ENCODE assay signal across 21 cellular contexts in the genomic region with DNA sequence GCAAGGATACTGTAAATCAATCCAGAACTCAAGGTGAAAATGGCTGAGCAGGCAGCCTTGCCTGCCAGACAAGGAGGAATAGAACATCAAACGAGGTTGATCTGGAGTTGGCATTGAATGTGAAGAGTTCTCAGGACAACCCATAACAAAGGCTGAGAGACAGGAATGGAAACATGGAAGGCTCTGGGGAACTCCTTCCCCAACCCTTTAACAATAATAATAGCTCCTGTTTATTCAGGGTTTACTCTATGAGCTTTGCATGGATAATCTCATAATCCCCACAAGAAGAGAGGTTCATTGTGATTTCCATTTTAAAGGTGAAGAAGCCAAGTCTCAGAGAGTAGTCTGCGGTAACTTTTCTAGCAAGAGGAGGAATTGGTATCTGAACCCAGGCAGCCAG.
DNase-seq lines count a peak whose midpoint lies in the region; ATAC-seq, FAIRE-seq and TF ChIP-seq lines count a peak whose summit lies in the region.
"Had no signal": no experiment of that assay in that cellular context is flagged by ENCODE, and none has a peak within 500 bp of the region (broad histone marks: within the 10 kb centered on the region; RNA-seq: fewer than 3 reads in every experiment).

No MANE protein-coding gene starts in this region.

- DNase-seq in D721Med (ENCODE audit: insufficient read length, low spot score): no peak
- DNase-seq in NCI-H524 (lab: John Stamatoyannopoulos, UW): peak; percentile 79 to 84
- DNase-seq in NCI-H82 treated with DMSO at 0.1 percent for 48 hours (lab: John Stamatoyannopoulos, UW; ENCODE audit: unreplicated experiment): peak; percentile 7
- no peak for DNase-seq in HuH-7 (ENCODE audit: low spot score)
- DNase-seq in Right ventricle myocardium superior: no peak
- no peak for DNase-seq in stimulated activated naive CD4-positive, alpha-beta T cell treated with Interleukin-2 at 50 U/mL for 16 hours (lab: John Stamatoyannopoulos, UW)
- DNase-seq: 8988T; ACHN; AML-193; BE2C; CD4-positive, alpha-beta T cell; CD8-positive, alpha-beta memory T cell; DMS53; DMS79 treated with DMSO at 0.1 percent for 48 hours; GF-D8; GM23248; H9; HFFc6 had no signal

- no peak for TF ChIP-seq CTCF in D721Med (IDR thresholded peaks at IDR 0.05; ENCODE audit: insufficient read depth, missing control alignments)

- no peak for ATAC-seq in Right ventricle myocardium superior (ENCODE audit: poor library complexity)

- peak; percentile 77 for FAIRE-seq in D721Med (lab: Jason Lieb, UNC)
- FAIRE-seq: A549, GM12891, GM18507 had no signal

- intact Hi-C loops in Right ventricle myocardium superior (cut with DNase I): no loop called here

Comparison
In these comparisons a context has a peak if more than half of its experiments do, and no peak if none do; other contexts are left out.
1. DNase-seq: peak in NCI-H524 (2 of 2) and NCI-H82 treated with DMSO at 0.1 percent for 48 hours (single experiment); none in D721Med (single experiment), HuH-7 (single experiment), Right ventricle myocardium superior (single experiment) and stimulated activated naive CD4-positive, alpha-beta T cell treated with Interleukin-2 at 50 U/mL for 16 hours (single experiment).